Comparison of ENCODE assay signal across 1 cellular context in genomic region chr18:77316013-77316412, GRCh38.
TF ChIP-seq lines count a peak whose summit lies in the region.

No MANE protein-coding gene starts in this region.

TF ChIP-seq in GM23338, 12 proteins besides CTCF, POLR2A, EP300 and RAD21 (continued from another document):
- TF ChIP-seq REST (IDR thresholded peaks at IDR 0.05; ENCODE audit: unreplicated experiment): no peak
- no peak for TF ChIP-seq ZNF331 (CRISPR knock-in tag; IDR thresholded peaks at IDR 0.05; ENCODE audit: low read depth)
